16 cellular contexts compared by ENCODE assay signal in genomic region chr2:55242617-55243016, GRCh38. TPM values are rescaled to one million over a fixed set of nuclear protein-coding genes. Genes with fewer than 3 reads are reported as not detected.
DNase-seq lines count a peak whose midpoint lies in the region; ATAC-seq and TF ChIP-seq lines count a peak whose summit lies in the region.
"Had no signal": no experiment of that assay in that cellular context is flagged by ENCODE, and none has a peak within 500 bp of the region (broad histone marks: within the 10 kb centered on the region; RNA-seq: fewer than 3 reads in every experiment).

No MANE protein-coding gene starts in this region.

- H3K4me1 ChIP-seq in MM.1S (ENCODE audit: low read length) = peaks cover 22% of the 10 kb centered on the region; the same call in 1 of the 2 replicates
- H3K4me1 ChIP-seq in naive thymus-derived CD4-positive, alpha-beta T cell (ENCODE audit: control insufficient read depth in 2 of 2, insufficient read depth in 2 of 2, low read length in 2 of 2) = no peaks in the 10 kb centered on the region

- no peaks in the 10 kb centered on the region for H3K79me2 ChIP-seq in MM.1S (ENCODE audit: low read length)

- intact Hi-C loops in naive thymus-derived CD4-positive, alpha-beta T cell (cut with micrococcal nuclease) = no loop called here

- CTCF ChIA-PET in naive thymus-derived CD4-positive, alpha-beta T cell (lab: Charles Lee) = no interaction called here

- peak overlapping the region; percentile 7 for H3K27ac Mint-ChIP-seq in activated T-cell treated with anti-CD3 and anti-CD28 coated beads, Interleukin-2, amount 50 U/mL, for 24 hours
- H3K27ac Mint-ChIP-seq in activated T-cell treated with anti-CD3 and anti-CD28 coated beads, Interleukin-2, amount 50 U/mL, for 72 hours = no peak overlapping the region
- H3K27ac Mint-ChIP-seq in stimulated activated effector memory CD8-positive, alpha-beta T cell treated with anti-CD3 and anti-CD28 coated beads, Interleukin-12 subunit alpha, Interleukin-12 subunit beta, amount 100 ng/mL, for 72 hours = peak overlapping the region; percentile 9
- H3K27ac Mint-ChIP-seq in naive thymus-derived CD4-positive, alpha-beta T cell = no peak overlapping the region
- H3K27ac Mint-ChIP-seq: HFFc6 had no signal

- no peak overlapping the region for H2AFZ ChIP-seq in MM.1S (ENCODE audit: low read length)
- H2AFZ ChIP-seq: GM23248 had no signal

- TF ChIP-seq CTCF in MM.1S (IDR thresholded peaks at IDR 0.05; ENCODE audit: low read length) = no peak

- peaks cover 6% of the 10 kb centered on the region for H3F3A ChIP-seq in MM.1S (ENCODE audit: insufficient read depth, low read length)

- peaks cover 4% of the 10 kb centered on the region for H3K4me1 Mint-ChIP-seq in activated T-cell treated with anti-CD3 and anti-CD28 coated beads, Interleukin-2, amount 50 U/mL, for 24 hours (ENCODE audit: low read depth)
- no peaks in the 10 kb centered on the region for H3K4me1 Mint-ChIP-seq in activated T-cell treated with anti-CD3 and anti-CD28 coated beads, Interleukin-2, amount 50 U/mL, for 72 hours (ENCODE audit: low read depth)
- no peaks in the 10 kb centered on the region for H3K4me1 Mint-ChIP-seq in stimulated activated effector memory CD8-positive, alpha-beta T cell treated with anti-CD3 and anti-CD28 coated beads, Interleukin-12 subunit alpha, Interleukin-12 subunit beta, amount 100 ng/mL, for 72 hours
- H3K4me1 Mint-ChIP-seq in naive thymus-derived CD4-positive, alpha-beta T cell = peaks cover 0 to 14% (median 5%) of the 10 kb centered on the region in 7 donors

- POLR2A ChIA-PET in naive thymus-derived CD4-positive, alpha-beta T cell (lab: Charles Lee) = no interaction called here

- no peak overlapping the region for H3K9ac ChIP-seq in MM.1S (ENCODE audit: low read length)
- H3K9ac ChIP-seq: GM23248 had no signal

- no peak for ATAC-seq in activated T-cell treated with anti-CD3 and anti-CD28 coated beads, Interleukin-2, amount 50 U/mL, for 72 hours (replicated peaks in 1 of 2)
- no peak for ATAC-seq in stimulated activated effector memory CD8-positive, alpha-beta T cell treated with anti-CD3 and anti-CD28 coated beads, Interleukin-12 subunit alpha, Interleukin-12 subunit beta, amount 100 ng/mL, for 72 hours
- no peak for ATAC-seq in naive thymus-derived CD4-positive, alpha-beta T cell
- ATAC-seq: HCT116 had no signal

- no peak overlapping the region for H3K4me2 ChIP-seq in MM.1S (ENCODE audit: low read depth, low read length)

- no peaks in the 10 kb centered on the region for H3K9me3 Mint-ChIP-seq in activated T-cell treated with anti-CD3 and anti-CD28 coated beads, Interleukin-2, amount 50 U/mL, for 24 hours
- H3K9me3 Mint-ChIP-seq in activated T-cell treated with anti-CD3 and anti-CD28 coated beads, Interleukin-2, amount 50 U/mL, for 72 hours = no peaks in the 10 kb centered on the region
- H3K9me3 Mint-ChIP-seq in stimulated activated effector memory CD8-positive, alpha-beta T cell treated with anti-CD3 and anti-CD28 coated beads, Interleukin-12 subunit alpha, Interleukin-12 subunit beta, amount 100 ng/mL, for 72 hours = no peaks in the 10 kb centered on the region
- no peaks in the 10 kb centered on the region for H3K9me3 Mint-ChIP-seq in naive thymus-derived CD4-positive, alpha-beta T cell
- H3K9me3 Mint-ChIP-seq: CD4-positive, alpha-beta memory T cell; HFFc6 had no signal

- H3K36me3 Mint-ChIP-seq in activated T-cell treated with anti-CD3 and anti-CD28 coated beads, Interleukin-2, amount 50 U/mL, for 24 hours (ENCODE audit: low read depth) = peaks cover 87% of the 10 kb centered on the region
- H3K36me3 Mint-ChIP-seq in activated T-cell treated with anti-CD3 and anti-CD28 coated beads, Interleukin-2, amount 50 U/mL, for 72 hours (ENCODE audit: insufficient read depth in 2 of 2) = peaks cover 5 to 12% of the 10 kb centered on the region in 2 donors
- peaks cover 89% of the 10 kb centered on the region for H3K36me3 Mint-ChIP-seq in stimulated activated effector memory CD8-positive, alpha-beta T cell treated with anti-CD3 and anti-CD28 coated beads, Interleukin-12 subunit alpha, Interleukin-12 subunit beta, amount 100 ng/mL, for 72 hours
- H3K36me3 Mint-ChIP-seq in naive thymus-derived CD4-positive, alpha-beta T cell = peaks cover 0 to 38% (median 10%) of the 10 kb centered on the region in 5 donors

- DNase-seq in activated T-cell treated with anti-CD3 and anti-CD28 coated beads, Interleukin-2, amount 50 U/mL, for 24 hours = no peak
- no peak for DNase-seq in activated T-cell treated with anti-CD3 and anti-CD28 coated beads, Interleukin-2, amount 50 U/mL, for 72 hours
- peak; percentile 23 for DNase-seq in MM.1S
- DNase-seq in stimulated activated effector memory CD8-positive, alpha-beta T cell treated with anti-CD3 and anti-CD28 coated beads, Interleukin-12 subunit alpha, Interleukin-12 subunit beta, amount 100 ng/mL, for 72 hours (ENCODE audit: low spot score in 2 of 2) = no peak
- no peak for DNase-seq in NCI-H2196 (lab: John Stamatoyannopoulos, UW; ENCODE audit: unreplicated experiment)
- DNase-seq in naive thymus-derived CD4-positive, alpha-beta T cell = no peak
- DNase-seq: ACHN; CD4-positive, alpha-beta memory T cell; DMS153; DMS79; GDM1; GM23248; HFFc6 had no signal

- H3K27me3 ChIP-seq in MM.1S (replicated peaks; ENCODE audit: insufficient read depth, low read length) = no peaks in the 10 kb centered on the region
- H3K27me3 ChIP-seq in naive thymus-derived CD4-positive, alpha-beta T cell (ENCODE audit: control insufficient read depth in 2 of 2, insufficient read depth in 2 of 2, low read length in 2 of 2) = no peaks in the 10 kb centered on the region

- H3K27me3 Mint-ChIP-seq in activated T-cell treated with anti-CD3 and anti-CD28 coated beads, Interleukin-2, amount 50 U/mL, for 24 hours = no peaks in the 10 kb centered on the region
- H3K27me3 Mint-ChIP-seq in activated T-cell treated with anti-CD3 and anti-CD28 coated beads, Interleukin-2, amount 50 U/mL, for 72 hours (ENCODE audit: low read depth) = no peaks in the 10 kb centered on the region
- no peaks in the 10 kb centered on the region for H3K27me3 Mint-ChIP-seq in naive thymus-derived CD4-positive, alpha-beta T cell
- H3K27me3 Mint-ChIP-seq: CD4-positive, alpha-beta memory T cell had no signal

- H3K27ac ChIP-seq in MM.1S (ENCODE audit: low read length) = peak overlapping the region; percentile 10; the same call in 1 of the 2 replicates
- no peak overlapping the region for H3K27ac ChIP-seq in naive thymus-derived CD4-positive, alpha-beta T cell (ENCODE audit: low read depth, low read length)
- H3K27ac ChIP-seq: C4-2B, GM23248, HL-60 had no signal

- no peaks in the 10 kb centered on the region for H4K20me1 ChIP-seq in MM.1S (ENCODE audit: insufficient read depth, low read length)

- no peaks in the 10 kb centered on the region for H3K36me3 ChIP-seq in MM.1S (replicated peaks; ENCODE audit: insufficient read depth, low read length)
- H3K36me3 ChIP-seq in naive thymus-derived CD4-positive, alpha-beta T cell (ENCODE audit: control insufficient read depth in 2 of 3, insufficient read depth in 3 of 3, low read length in 3 of 3) = peaks cover 3 to 31% (median 13%) of the 10 kb centered on the region in 3 experiments

- H3K9me2 ChIP-seq in MM.1S (replicated peaks; ENCODE audit: insufficient read depth, low read length) = no peaks in the 10 kb centered on the region

- H3K4me3 ChIP-seq in MM.1S (ENCODE audit: low read length) = no peak overlapping the region
- no peak overlapping the region for H3K4me3 ChIP-seq in naive thymus-derived CD4-positive, alpha-beta T cell (ENCODE audit: low read length)
- H3K4me3 ChIP-seq: GM23248 had no signal

- no peaks in the 10 kb centered on the region for H3K9me3 ChIP-seq in MM.1S (replicated peaks; ENCODE audit: insufficient read depth, low read length)
- no peaks in the 10 kb centered on the region for H3K9me3 ChIP-seq in naive thymus-derived CD4-positive, alpha-beta T cell (ENCODE audit: control insufficient read depth in 2 of 3, low read length in 3 of 3)

- H3K4me3 Mint-ChIP-seq in activated T-cell treated with anti-CD3 and anti-CD28 coated beads, Interleukin-2, amount 50 U/mL, for 24 hours = no peak overlapping the region
- H3K4me3 Mint-ChIP-seq in activated T-cell treated with anti-CD3 and anti-CD28 coated beads, Interleukin-2, amount 50 U/mL, for 72 hours = no peak overlapping the region
- H3K4me3 Mint-ChIP-seq in stimulated activated effector memory CD8-positive, alpha-beta T cell treated with anti-CD3 and anti-CD28 coated beads, Interleukin-12 subunit alpha, Interleukin-12 subunit beta, amount 100 ng/mL, for 72 hours = no peak overlapping the region
- no peak overlapping the region for H3K4me3 Mint-ChIP-seq in naive thymus-derived CD4-positive, alpha-beta T cell
- H3K4me3 Mint-ChIP-seq: CD4-positive, alpha-beta memory T cell; HFFc6 had no signal

RNA-seq across cellular contexts. Expression of gene RPS27A, which starts 10.1 kb away (rescaled TPM):
- 1,000 to 10,000 TPM; 1,242 to 1,391 TPM for total RNA-seq in activated T-cell treated with anti-CD3 and anti-CD28 coated beads, Interleukin-2, amount 50 U/mL, for 72 hours
- 1,000 to 10,000 TPM in 4 of 5 experiments, 100 to 1,000 TPM in 1; 948 to 2,409 (median 2,155) TPM for total RNA-seq in naive thymus-derived CD4-positive, alpha-beta T cell
- 1,000 to 10,000 TPM; 3,065 to 4,603 TPM for polyA plus RNA-seq in naive thymus-derived CD4-positive, alpha-beta T cell

RNA-seq across cellular contexts. Expression of gene CLHC1, which starts 10.5 kb away (rescaled TPM):
- total RNA-seq in activated T-cell treated with anti-CD3 and anti-CD28 coated beads, Interleukin-2, amount 50 U/mL, for 72 hours = 10 to 100 TPM; 12.3 to 15.5 TPM
- 10 to 100 TPM in 3 of 5 experiments, 1 to 10 TPM in 2; 5.3 to 19.5 (median 15.1) TPM for total RNA-seq in naive thymus-derived CD4-positive, alpha-beta T cell
- polyA plus RNA-seq in naive thymus-derived CD4-positive, alpha-beta T cell = 1 to 10 TPM; 1.0 to 3.2 TPM

RNA-seq across cellular contexts. Expression of gene MTIF2, which starts 26.4 kb away (rescaled TPM):
- 10 to 100 TPM; 49.8 to 55.7 TPM for total RNA-seq in activated T-cell treated with anti-CD3 and anti-CD28 coated beads, Interleukin-2, amount 50 U/mL, for 72 hours
- 10 to 100 TPM; 23.0 to 35.5 (median 28.0) TPM for total RNA-seq in naive thymus-derived CD4-positive, alpha-beta T cell
- polyA plus RNA-seq in naive thymus-derived CD4-positive, alpha-beta T cell = 10 to 100 TPM; 13.1 to 17.8 TPM

Comparison
In these comparisons a context has a peak if more than half of its experiments do, and no peak if none do; other contexts are left out.
1. H3K27ac Mint-ChIP-seq: peak in activated T-cell treated with anti-CD3 and anti-CD28 coated beads, Interleukin-2, amount 50 U/mL, for 24 hours (single experiment) and stimulated activated effector memory CD8-positive, alpha-beta T cell treated with anti-CD3 and anti-CD28 coated beads, Interleukin-12 subunit alpha, Interleukin-12 subunit beta, amount 100 ng/mL, for 72 hours (single experiment); none in activated T-cell treated with anti-CD3 and anti-CD28 coated beads, Interleukin-2, amount 50 U/mL, for 72 hours (single experiment) and naive thymus-derived CD4-positive, alpha-beta T cell (0 of 9).